In the genomic region with DNA sequence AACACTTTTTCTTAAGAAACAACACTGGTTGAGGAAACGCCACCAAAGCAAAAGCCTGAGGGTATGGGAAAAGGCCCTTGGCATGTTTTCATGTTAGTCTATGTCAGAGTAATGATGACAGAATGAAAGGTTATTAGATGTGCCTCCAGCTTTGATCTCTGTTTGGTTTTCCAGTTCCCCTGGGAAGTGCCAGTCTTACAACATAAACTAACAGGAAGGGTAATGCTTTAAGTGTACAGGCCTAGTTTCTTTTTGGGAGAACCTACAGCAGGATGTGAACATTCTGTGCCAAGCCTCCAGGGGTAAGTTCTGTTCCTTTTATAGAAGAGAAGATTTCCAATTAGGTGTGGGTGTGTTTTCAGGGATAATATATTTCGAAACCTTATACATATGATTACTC, we compare ENCODE assay signal across 10 cellular contexts.
DNase-seq lines count a peak whose midpoint lies in the region; ATAC-seq, FAIRE-seq and TF ChIP-seq lines count a peak whose summit lies in the region.
"Had no signal": no experiment of that assay in that cellular context is flagged by ENCODE, and none has a peak within 500 bp of the region (broad histone marks: within the 10 kb centered on the region; RNA-seq: fewer than 3 reads in every experiment).

No MANE protein-coding gene starts in this region.

- peak overlapping the region; percentile 60 for H3K4me3 Mint-ChIP-seq in HFFc6
- no peak overlapping the region for H3K4me3 Mint-ChIP-seq in stimulated activated memory B cell treated with anti-CD40 and anti-IgM and Interleukin-4, amounts not matched to agents 10 μg/mL and 1 μg/mL and 100 μg/mL, for 72 hours

- H3K27ac ChIP-seq in right atrium auricular region, result peak overlapping the region; percentile 58 to 76

- in situ Hi-C loops in astrocyte of the spinal cord (cut with HindIII; ENCODE audit: low sequenced_read_pairs), result no loop called here

- H3K27ac Mint-ChIP-seq in HFFc6, result peak overlapping the region; percentile 94
- peak overlapping the region; percentile 29 for H3K27ac Mint-ChIP-seq in stimulated activated memory B cell treated with anti-CD40 and anti-IgM and Interleukin-4, amounts not matched to agents 10 μg/mL and 1 μg/mL and 100 μg/mL, for 72 hours

- H3K4me1 Mint-ChIP-seq in HFFc6 (ENCODE audit: low read depth), result peaks cover 57% of the 10 kb centered on the region
- peaks cover 14% of the 10 kb centered on the region for H3K4me1 Mint-ChIP-seq in stimulated activated memory B cell treated with anti-CD40 and anti-IgM and Interleukin-4, amounts not matched to agents 10 μg/mL and 1 μg/mL and 100 μg/mL, for 72 hours

- H3K27me3 ChIP-seq in right atrium auricular region, result no peaks in the 10 kb centered on the region

- TF ChIP-seq CTCF in HFFc6 (IDR thresholded peaks at IDR 0.05) (no peak), astrocyte of the spinal cord (IDR thresholded peaks at IDR 0.05; ENCODE audit: low read depth, low read length) (no peak), right atrium auricular region (IDR thresholded peaks at IDR 0.05) (no peak)

- peaks cover 0 to 42% of the 10 kb centered on the region in 2 donors for H3K4me1 ChIP-seq in right atrium auricular region

- DNase-seq in HFFc6 (peak; percentile 40), astrocyte of the spinal cord (ENCODE audit: low read depth, low spot score) (peak; percentile 69), right atrium auricular region (ENCODE audit: low spot score) (no peak), HTR-8/SVneo (ENCODE audit: insufficient read length, low spot score) (no peak), NOMO-1 (lab: John Stamatoyannopoulos, UW; ENCODE audit: unreplicated experiment in 2 of 2) (no peak)
- DNase-seq: activated T-cell treated with anti-CD3 and anti-CD28 coated beads for 4 hours, OCI-M1 had no signal

- H3K9me3 Mint-ChIP-seq in HFFc6, result no peaks in the 10 kb centered on the region
- no peaks in the 10 kb centered on the region for H3K9me3 Mint-ChIP-seq in stimulated activated memory B cell treated with anti-CD40 and anti-IgM and Interleukin-4, amounts not matched to agents 10 μg/mL and 1 μg/mL and 100 μg/mL, for 72 hours

- no peak for ATAC-seq in stimulated activated memory B cell treated with anti-CD40 and anti-IgM and Interleukin-4, amounts not matched to agents 10 μg/mL and 1 μg/mL and 100 μg/mL, for 72 hours
- no peak for ATAC-seq in GM18873 (IDR thresholded peaks at IDR 0.05; ENCODE audit: low FRiP score, unreplicated experiment)
- ATAC-seq in GM18498 (IDR thresholded peaks at IDR 0.05; ENCODE audit: unreplicated experiment), result no peak

- no peak overlapping the region for H3K4me3 ChIP-seq in astrocyte of the spinal cord (ENCODE audit: low read depth, low read length)
- H3K4me3 ChIP-seq in right atrium auricular region, result no peak overlapping the region

- no peaks in the 10 kb centered on the region for H3K27me3 Mint-ChIP-seq in HFFc6 (ENCODE audit: insufficient read depth)
- no peaks in the 10 kb centered on the region for H3K27me3 Mint-ChIP-seq in stimulated activated memory B cell treated with anti-CD40 and anti-IgM and Interleukin-4, amounts not matched to agents 10 μg/mL and 1 μg/mL and 100 μg/mL, for 72 hours

- peaks cover 14% of the 10 kb centered on the region for H3K36me3 Mint-ChIP-seq in HFFc6 (ENCODE audit: low read depth)
- peaks cover 9% of the 10 kb centered on the region for H3K36me3 Mint-ChIP-seq in stimulated activated memory B cell treated with anti-CD40 and anti-IgM and Interleukin-4, amounts not matched to agents 10 μg/mL and 1 μg/mL and 100 μg/mL, for 72 hours

- no peaks in the 10 kb centered on the region for H3K36me3 ChIP-seq in right atrium auricular region

- no peaks in the 10 kb centered on the region for H3K9me3 ChIP-seq in right atrium auricular region

- no peak for FAIRE-seq in HTR-8/SVneo (lab: Jason Lieb, UNC)

Comparison
In these comparisons a context has a peak if more than half of its experiments do, and no peak if none do; other contexts are left out.
1. DNase-seq: peak in HFFc6 (single experiment) and astrocyte of the spinal cord (single experiment); none in right atrium auricular region (single experiment), HTR-8/SVneo (single experiment) and NOMO-1 (0 of 2).